Comparison of ENCODE assay signal across 8 cellular contexts in genomic region chr16:18789515-18789849, GRCh38. TPM values are rescaled to one million over a fixed set of nuclear protein-coding genes. Genes with fewer than 3 reads are reported as not detected.
A peak's percentile ranks its signal among the peaks of the same experiment; 100 is the strongest.
DNase-seq lines count a peak whose midpoint lies in the region; ATAC-seq and TF ChIP-seq lines count a peak whose summit lies in the region.

No MANE protein-coding gene starts in this region.

- peaks cover 52 to 61% (median 58%) of the 10 kb centered on the region in 3 donors for H3K4me1 Mint-ChIP-seq in CD8-positive, alpha-beta memory T cell

- peak overlapping the region; percentile 85 for H2AFZ ChIP-seq in parathyroid adenoma

- no peak for TF ChIP-seq POLR2A in esophagus squamous epithelium (IDR thresholded peaks at IDR 0.05)

- no peak for TF ChIP-seq CTCF in RWPE1 (conservative IDR thresholded peaks at IDR 0.05; ENCODE audit: low read depth)
- TF ChIP-seq CTCF in esophagus squamous epithelium (IDR thresholded peaks at IDR 0.05) = no peak
- TF ChIP-seq CTCF in parathyroid adenoma (IDR thresholded peaks at IDR 0.05) = no peak
- no peak for TF ChIP-seq CTCF in GM20000 (IDR thresholded peaks at IDR 0.05; ENCODE audit: extremely low read depth, missing control alignments)

- H3K36me3 Mint-ChIP-seq in CD8-positive, alpha-beta memory T cell = peaks cover 28 to 87% (median 44%) of the 10 kb centered on the region in 3 donors

- H3K27ac ChIP-seq in CD8-positive, alpha-beta memory T cell (ENCODE audit: low read depth, low read length) = peak overlapping the region; percentile 85
- H3K27ac ChIP-seq in RWPE1 = peak overlapping the region; percentile 92
- H3K27ac ChIP-seq in esophagus squamous epithelium = peak overlapping the region; percentile 90 to 95 (median 93)
- peak overlapping the region; percentile 88 for H3K27ac ChIP-seq in parathyroid adenoma

- peak overlapping the region; percentile 87 to 98 (median 92) for H3K27ac Mint-ChIP-seq in CD8-positive, alpha-beta memory T cell

- H3K9ac ChIP-seq in parathyroid adenoma = peak overlapping the region; percentile 49

- H3K27me3 Mint-ChIP-seq in CD8-positive, alpha-beta memory T cell = peaks cover 0 to 2% of the 10 kb centered on the region in 2 donors

- no peaks in the 10 kb centered on the region for H3K27me3 ChIP-seq in CD8-positive, alpha-beta memory T cell (ENCODE audit: insufficient read depth, low read length, poor library complexity, severe bottlenecking)
- H3K27me3 ChIP-seq in esophagus squamous epithelium (no peaks in the 10 kb centered on the region), parathyroid adenoma (ENCODE audit: control insufficient read depth, insufficient read depth, low read length) (no peaks in the 10 kb centered on the region)

- peak overlapping the region; percentile 89 for H3K4me2 ChIP-seq in parathyroid adenoma (ENCODE audit: low read length)

- CTCF ChIA-PET in CD8-positive, alpha-beta memory T cell (lab: Charles Lee) = interaction anchor here (1.0 to 1.6 kb wide), 2 partner anchors 12 to 14 kb away, joined by 3 to 37 read pairs; partner anchors contain the start of gene ARL6IP1
- CTCF ChIA-PET in RWPE1 (lab: Yijun Ruan, JAX) = interaction anchor here (0.6 kb wide), 2 partner anchors 16 to 210 kb away, joined by 3 to 4 read pairs; no protein-coding TSS in a partner anchor

- H3K9me3 ChIP-seq in CD8-positive, alpha-beta memory T cell (ENCODE audit: low read length) = no peaks in the 10 kb centered on the region
- H3K9me3 ChIP-seq in esophagus squamous epithelium (no peaks in the 10 kb centered on the region), parathyroid adenoma (ENCODE audit: control insufficient read depth, low read length) (no peaks in the 10 kb centered on the region)

- H3K4me1 ChIP-seq in CD8-positive, alpha-beta memory T cell (ENCODE audit: insufficient read depth, low read length) = peaks cover 46% of the 10 kb centered on the region
- peaks cover 30 to 72% (median 56%) of the 10 kb centered on the region in 3 donors for H3K4me1 ChIP-seq in esophagus squamous epithelium
- peaks cover 24% of the 10 kb centered on the region for H3K4me1 ChIP-seq in parathyroid adenoma

- peaks cover 45% of the 10 kb centered on the region for H3K79me2 ChIP-seq in parathyroid adenoma

- no peaks in the 10 kb centered on the region for H3K9me3 Mint-ChIP-seq in CD8-positive, alpha-beta memory T cell

- 0% methylated on average over 5 of the region's 5 CpGs for WGBS in esophagus squamous epithelium, 2 donors

- POLR2A ChIA-PET in CD8-positive, alpha-beta memory T cell (lab: Charles Lee) = interaction anchor here (1.0 to 7.1 kb wide), 2 partner anchors 12 to 766 kb away, joined by 4 to 118 read pairs; partner anchors contain the start of genes ARL6IP1 and VPS35L
- POLR2A ChIA-PET in RWPE1 (lab: Yijun Ruan, JAX; ENCODE audit: low non-redundant PET) = interaction anchor here (1.0 to 2.4 kb wide), 2 partner anchors 9 to 12 kb away, joined by 7 to 23 read pairs; partner anchors contain the start of gene ARL6IP1

- H3K36me3 ChIP-seq in CD8-positive, alpha-beta memory T cell (ENCODE audit: insufficient read depth, low read length) = peaks cover 56% of the 10 kb centered on the region
- H3K36me3 ChIP-seq in esophagus squamous epithelium (peaks cover 19 to 73% (median 31%) of the 10 kb centered on the region in 3 donors), parathyroid adenoma (ENCODE audit: control insufficient read depth, insufficient read depth, low read length) (no peaks in the 10 kb centered on the region)

- H3K4me3 Mint-ChIP-seq in CD8-positive, alpha-beta memory T cell = peak overlapping the region; percentile 90 to 99 (median 97)

- intact Hi-C loops in esophagus squamous epithelium (cut with DNase I) = no loop called here

- ATAC-seq in GM21526 (IDR thresholded peaks at IDR 0.05; ENCODE audit: low FRiP score, unreplicated experiment) = no peak

- H3K4me3 ChIP-seq in CD8-positive, alpha-beta memory T cell (ENCODE audit: low read length) = peak overlapping the region; percentile 76
- H3K4me3 ChIP-seq in esophagus squamous epithelium = peak overlapping the region; percentile 74 to 98 (median 90)
- H3K4me3 ChIP-seq in parathyroid adenoma (ENCODE audit: low read depth, low read length) = peak overlapping the region; percentile 90

- no peak for DNase-seq in CD8-positive, alpha-beta memory T cell
- DNase-seq in RWPE1 (ENCODE audit: low spot score) (no peak), esophagus squamous epithelium (lab: John Stamatoyannopoulos, UW) (no peak), GM20000 (ENCODE audit: low spot score) (no peak), GM19240 (ENCODE audit: insufficient read length, low spot score) (no peak), 8988T (no peak)

RNA-seq across cellular contexts. Expression of gene RPS15A, which starts 0.7 kb away (rescaled TPM):
- 1,000 to 10,000 TPM; 1,654 to 1,749 TPM for total RNA-seq in CD8-positive, alpha-beta memory T cell
- polyA plus RNA-seq in CD8-positive, alpha-beta memory T cell = 3,131 TPM
- total RNA-seq in esophagus squamous epithelium = 1,000 to 10,000 TPM in 3 of 4 donors, 100 to 1,000 TPM in 1; 732 to 4,133 (median 2,636) TPM

RNA-seq across cellular contexts. Expression of gene ARL6IP1, which starts 11.9 kb away (rescaled TPM):
- total RNA-seq in CD8-positive, alpha-beta memory T cell = 10 to 100 TPM; 90.6 to 92.8 TPM
- 229 TPM for polyA plus RNA-seq in CD8-positive, alpha-beta memory T cell
- 100 to 1,000 TPM in 3 of 4 donors, 10 to 100 TPM in 1; 76.5 to 171 (median 135) TPM for total RNA-seq in esophagus squamous epithelium
